16 cellular contexts compared by ENCODE assay signal in genomic region chr3:151011427-151011826, GRCh38. TPM values are rescaled to one million over a fixed set of nuclear protein-coding genes. Genes with fewer than 3 reads are reported as not detected.
A peak's percentile ranks its signal among the peaks of the same experiment; 100 is the strongest.
DNase-seq lines count a peak whose midpoint lies in the region; ATAC-seq and TF ChIP-seq lines count a peak whose summit lies in the region.
"Had no signal": no experiment of that assay in that cellular context is flagged by ENCODE, and none has a peak within 500 bp of the region (broad histone marks: within the 10 kb centered on the region; RNA-seq: fewer than 3 reads in every experiment).

No MANE protein-coding gene starts in this region.

- H3K9me3 ChIP-seq in esophagus squamous epithelium = no peaks in the 10 kb centered on the region

- H3K36me3 ChIP-seq in esophagus squamous epithelium = no peaks in the 10 kb centered on the region

- H3K27ac ChIP-seq in esophagus squamous epithelium = no peak overlapping the region

- no peak overlapping the region for H3K4me3 ChIP-seq in esophagus squamous epithelium

- intact Hi-C loops in esophagus squamous epithelium (cut with DNase I) = no loop called here

- DNase-seq in COLO829 (ENCODE audit: low spot score) (peak; percentile 21), NCI-H1105 treated with DMSO at 0.1 percent for 48 hours (lab: John Stamatoyannopoulos, UW) (peak; percentile 96), RPMI7951 (ENCODE audit: low read depth) (peak; percentile 54), foreskin melanocyte (peak; percentile 33), esophagus squamous epithelium (lab: John Stamatoyannopoulos, UW) (no peak), D341Med (ENCODE audit: low spot score) (no peak)
- DNase-seq: activated CD4-positive, alpha-beta T cell treated with anti-CD3 and anti-CD28 coated beads for 4 hours; NCI-H2171 treated with DMSO at 0.1 percent for 48 hours; SHP77 treated with DMSO at 0.1 percent for 48 hours; substantia nigra had no signal

- peaks cover 0 to 71% (median 0%) of the 10 kb centered on the region in 4 donors for H3K27me3 ChIP-seq in esophagus squamous epithelium

- peaks cover 0 to 7% (median 0%) of the 10 kb centered on the region in 3 donors for H3K4me1 ChIP-seq in esophagus squamous epithelium

- WGBS in esophagus squamous epithelium, 2 donors = 24 to 28% methylated on average over 4 of the region's 4 CpGs

- TF ChIP-seq POLR2A in esophagus squamous epithelium (IDR thresholded peaks at IDR 0.05) = no peak

- no peak for TF ChIP-seq CTCF in esophagus squamous epithelium (IDR thresholded peaks at IDR 0.05)

- ATAC-seq in HG02840 (IDR thresholded peaks at IDR 0.05; ENCODE audit: low FRiP score, unreplicated experiment) = no peak
- ATAC-seq in HG02938 (IDR thresholded peaks at IDR 0.05; ENCODE audit: unreplicated experiment) = no peak
- ATAC-seq: activated T-helper 17 cell treated with anti-CD3 and anti-CD28 coated beads, Interleukin-2, amount 50 U/mL, for 72 hours had no signal

RNA-seq across cellular contexts. Expression of gene CLRN1, which starts 38.9 kb away (rescaled TPM):
- not detected in 2 replicates for total RNA-seq in RPMI7951 (2014; rRNA removed; shearing (Covaris generic))
- total RNA-seq in esophagus squamous epithelium = not detected
- total RNA-seq: activated T-helper 17 cell treated with anti-CD3 and anti-CD28 coated beads, Interleukin-2, amount 50 U/mL, for 72 hours; B cell; mesenteric fat pad; progenitor cell of endocrine pancreas had no signal

Comparison
In these comparisons a context has a peak if more than half of its experiments do, and no peak if none do; other contexts are left out.
1. DNase-seq: peak in COLO829 (single experiment), NCI-H1105 treated with DMSO at 0.1 percent for 48 hours (single experiment), RPMI7951 (single experiment) and foreskin melanocyte (single experiment); none in esophagus squamous epithelium (single experiment) and D341Med (single experiment).